In genomic region chr10:62046522-62047239, GRCh38 we compare ENCODE assay signal across 1 cellular context.
A peak's percentile ranks its signal among the peaks of the same experiment; 100 is the strongest.
TF ChIP-seq lines count a peak whose summit lies in the region.

No MANE protein-coding gene starts in this region.

TF ChIP-seq in HEK293, 187 proteins besides CTCF, POLR2A, EP300 and RAD21 (continued from another document and continues in another):
- TF ChIP-seq ZBTB11 (tag by site-specific recombination; conservative IDR thresholded peaks at IDR 0.05; ENCODE audit: low read depth), result peak; percentile 26; the same call in 1 of the 2 replicates
- peak; percentile 34; the same call in 1 of the 2 replicates for TF ChIP-seq ZNF639 (tag by site-specific recombination; IDR thresholded peaks at IDR 0.05)
- peak; percentile 96 for TF ChIP-seq OSR2 (tag by site-specific recombination; IDR thresholded peaks at IDR 0.05)
- no peak for TF ChIP-seq ZNF596 (tag by site-specific recombination; IDR thresholded peaks at IDR 0.05)
- TF ChIP-seq KLF1 (tag by site-specific recombination; IDR thresholded peaks at IDR 0.05), result no peak
- TF ChIP-seq ZSCAN23 (tag by site-specific recombination; IDR thresholded peaks at IDR 0.05), result no peak
- peak; percentile 60 for TF ChIP-seq TRIM28 (IDR thresholded peaks at IDR 0.05; ENCODE audit: borderline replicate concordance, low read length)
- TF ChIP-seq ZBTB44 (tag by site-specific recombination; IDR thresholded peaks at IDR 0.05), result no peak
- no peak for TF ChIP-seq HOXA7 (CRISPR knock-in tag; IDR thresholded peaks at IDR 0.05; ENCODE audit: borderline replicate concordance)
- no peak for TF ChIP-seq ZNF660 (tag by site-specific recombination; IDR thresholded peaks at IDR 0.05)
- TF ChIP-seq ZNF184 (tag by site-specific recombination; IDR thresholded peaks at IDR 0.05), result no peak
- no peak; the same call in 1 of the 2 replicates for TF ChIP-seq ZNF76 (tag by site-specific recombination; IDR thresholded peaks at IDR 0.05; ENCODE audit: borderline replicate concordance, low read depth)
- peak; percentile 67 for TF ChIP-seq PRDM4 (tag by site-specific recombination; IDR thresholded peaks at IDR 0.05)
- no peak for TF ChIP-seq SCRT2 (tag by site-specific recombination; IDR thresholded peaks at IDR 0.05)
- peak; percentile 76 for TF ChIP-seq WT1 (tag by site-specific recombination; IDR thresholded peaks at IDR 0.05)
- TF ChIP-seq ZNF416 (tag by site-specific recombination; IDR thresholded peaks at IDR 0.05), result no peak
- no peak for TF ChIP-seq ZNF239 (tag by site-specific recombination; IDR thresholded peaks at IDR 0.05)
- no peak for TF ChIP-seq ZBTB1 (tag by site-specific recombination; IDR thresholded peaks at IDR 0.05)
- no peak; the same call in none of the 2 replicates for TF ChIP-seq ZFP69B (tag by site-specific recombination; IDR thresholded peaks at IDR 0.05)
- TF ChIP-seq TCF7L2 (IDR thresholded peaks at IDR 0.05; ENCODE audit: borderline replicate concordance, low read depth, low read length), result peak; percentile 23; the same call in 1 of the 2 replicates
- TF ChIP-seq ZNF2 (tag by site-specific recombination; IDR thresholded peaks at IDR 0.05), result peak; percentile 47; the same call in 1 of the 2 replicates
- TF ChIP-seq ZSCAN4 (tag by site-specific recombination; IDR thresholded peaks at IDR 0.05), result peak; percentile 86
- TF ChIP-seq SP7 (tag by site-specific recombination; IDR thresholded peaks at IDR 0.05), result peak; percentile 93
- TF ChIP-seq ZNF792 (tag by site-specific recombination; IDR thresholded peaks at IDR 0.05), result no peak
- no peak for TF ChIP-seq ZNF785 (tag by site-specific recombination; IDR thresholded peaks at IDR 0.05)
- TF ChIP-seq GLI4 (tag by site-specific recombination; IDR thresholded peaks at IDR 0.05), result no peak
- TF ChIP-seq ZNF624 (tag by site-specific recombination; IDR thresholded peaks at IDR 0.05), result no peak
- TF ChIP-seq BCL11B (tag by site-specific recombination; IDR thresholded peaks at IDR 0.05; ENCODE audit: low read depth), result no peak
- no peak for TF ChIP-seq ZNF473 (tag by site-specific recombination; IDR thresholded peaks at IDR 0.05)
- TF ChIP-seq KLF10 (tag by site-specific recombination; IDR thresholded peaks at IDR 0.05), result peak; percentile 56; the same call in 1 of the 2 replicates
- TF ChIP-seq ELK4 (IDR thresholded peaks at IDR 0.05; ENCODE audit: borderline replicate concordance, low read depth, low read length), result no peak
- TF ChIP-seq ZNF768 (tag by site-specific recombination; IDR thresholded peaks at IDR 0.05), result no peak
- no peak for TF ChIP-seq ZNF670 (tag by site-specific recombination; IDR thresholded peaks at IDR 0.05; ENCODE audit: low read depth)
- 0 out of 2 replicates have a peak, but pooled peaks have one; percentile 6 for TF ChIP-seq ZNF654 (tag by site-specific recombination; IDR thresholded peaks at IDR 0.05; ENCODE audit: low read depth)
- peak; percentile 78 for TF ChIP-seq IKZF3 (tag by site-specific recombination; IDR thresholded peaks at IDR 0.05)
- no peak; the same call in 1 of the 2 replicates for TF ChIP-seq OVOL3 (tag by site-specific recombination; IDR thresholded peaks at IDR 0.05)
- TF ChIP-seq ZNF324 (tag by site-specific recombination; IDR thresholded peaks at IDR 0.05), result no peak; the same call in none of the 2 replicates
- no peak for TF ChIP-seq PRDM2 (tag by site-specific recombination; IDR thresholded peaks at IDR 0.05; ENCODE audit: borderline replicate concordance)
- peak; percentile 97 for TF ChIP-seq GLIS1 (tag by site-specific recombination; IDR thresholded peaks at IDR 0.05)
- TF ChIP-seq ZNF221 (tag by site-specific recombination; IDR thresholded peaks at IDR 0.05; ENCODE audit: borderline replicate concordance), result no peak
- no peak; the same call in 1 of the 2 replicates for TF ChIP-seq ZBTB20 (tag by site-specific recombination; IDR thresholded peaks at IDR 0.05)
- TF ChIP-seq ZNF26 (tag by site-specific recombination; IDR thresholded peaks at IDR 0.05), result no peak
- TF ChIP-seq ZBTB7A (tag by site-specific recombination; IDR thresholded peaks at IDR 0.05; ENCODE audit: low read depth), result no peak
- TF ChIP-seq KLF17 (tag by site-specific recombination; IDR thresholded peaks at IDR 0.05), result no peak
